ENCODE assay signal across 7 cellular contexts in the genomic region with DNA sequence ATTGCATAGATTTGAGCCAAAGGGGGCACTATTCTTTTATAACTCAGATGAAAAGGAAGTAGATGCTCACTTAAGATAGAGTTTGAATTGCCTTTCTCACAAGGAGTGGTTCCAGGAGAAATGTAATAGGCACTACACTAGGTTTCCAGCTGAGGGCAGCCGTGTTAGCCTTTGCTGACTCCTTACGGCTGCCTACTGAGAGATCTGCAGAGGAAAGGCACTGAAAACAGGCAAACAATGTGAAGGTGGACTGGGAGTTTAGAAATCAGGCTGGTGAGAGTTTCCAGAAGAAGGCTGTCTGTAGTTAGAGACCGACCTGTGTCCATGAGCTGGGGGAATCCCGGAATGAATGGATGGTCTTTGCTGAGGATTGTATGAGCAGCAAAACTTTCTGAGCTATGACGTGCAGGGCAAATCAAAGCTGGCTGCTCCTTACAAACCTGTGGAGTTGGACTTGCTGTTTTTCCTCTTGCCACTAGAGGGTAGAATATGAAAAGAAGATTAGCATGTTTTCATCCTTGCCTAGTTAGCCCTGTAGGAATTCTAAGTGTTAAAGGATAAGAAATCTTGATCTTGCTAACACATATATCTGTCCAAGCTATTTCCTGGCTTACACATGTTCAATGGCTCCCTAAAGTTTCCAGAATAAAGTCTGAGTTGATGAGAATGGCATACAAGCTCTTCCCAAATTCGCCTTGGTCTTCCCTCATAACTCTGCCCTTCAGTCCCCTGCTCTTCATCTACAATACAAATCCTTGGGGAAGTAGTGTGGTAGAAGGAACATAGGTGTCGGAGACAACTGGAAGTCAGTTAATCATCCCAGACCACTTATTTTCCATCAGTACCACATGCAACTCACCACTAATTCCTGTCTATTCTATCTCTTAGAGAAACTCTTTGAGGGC. TPM values are rescaled to one million over a fixed set of nuclear protein-coding genes. Genes with fewer than 3 reads are reported as not detected.
DNase-seq lines count a peak whose midpoint lies in the region; ATAC-seq and TF ChIP-seq lines count a peak whose summit lies in the region.

No MANE protein-coding gene starts in this region.

- H3K27ac ChIP-seq in thoracic aorta, result no peak overlapping the region

- ATAC-seq in natural killer cell treated with Interleukin-12 subunit alpha and Interleukin-12 subunit beta and Interleukin-15 and Interleukin-18, amount 100 ng/mL, for 72 hours, result peak; percentile 73 to 78
- ATAC-seq in thoracic aorta (ENCODE audit: insufficient number of reproducible peaks, low FRiP score, low read depth), result peak; percentile 98

- no peaks in the 10 kb centered on the region for H3K4me1 ChIP-seq in thoracic aorta (ENCODE audit: control insufficient read depth in 1 of 2, low read depth in 2 of 2)

- H3K36me3 Mint-ChIP-seq in natural killer cell treated with Interleukin-12 subunit alpha and Interleukin-12 subunit beta and Interleukin-15 and Interleukin-18, amount 100 ng/mL, for 72 hours, result no peaks in the 10 kb centered on the region

- no peaks in the 10 kb centered on the region for H3K4me1 Mint-ChIP-seq in natural killer cell treated with Interleukin-12 subunit alpha and Interleukin-12 subunit beta and Interleukin-15 and Interleukin-18, amount 100 ng/mL, for 72 hours (ENCODE audit: low read depth in 2 of 2)

- H3K36me3 ChIP-seq in thoracic aorta, result no peaks in the 10 kb centered on the region

- H3K27ac Mint-ChIP-seq in natural killer cell treated with Interleukin-12 subunit alpha and Interleukin-12 subunit beta and Interleukin-15 and Interleukin-18, amount 100 ng/mL, for 72 hours, result no peak overlapping the region

- no peak overlapping the region for H3K4me3 Mint-ChIP-seq in natural killer cell treated with Interleukin-12 subunit alpha and Interleukin-12 subunit beta and Interleukin-15 and Interleukin-18, amount 100 ng/mL, for 72 hours

- H3K9me3 ChIP-seq in thoracic aorta, result no peaks in the 10 kb centered on the region

- H3K27me3 Mint-ChIP-seq in natural killer cell treated with Interleukin-12 subunit alpha and Interleukin-12 subunit beta and Interleukin-15 and Interleukin-18, amount 100 ng/mL, for 72 hours, result no peaks in the 10 kb centered on the region

- H3K27me3 ChIP-seq in thoracic aorta (replicated peaks; ENCODE audit: insufficient read depth), result no peaks in the 10 kb centered on the region

- DNase-seq in Kasumi-1 (lab: John Stamatoyannopoulos, UW) (peak; percentile 80 to 88), RPMI7951 (ENCODE audit: low read depth) (peak; percentile 75), fibroblast of pulmonary artery (ENCODE audit: low read depth) (peak; percentile 87), thoracic aorta (ENCODE audit: low spot score) (no peak)
- DNase-seq in activated T-helper 1 cell treated with anti-CD3 and anti-CD28 coated beads, Interleukin-2, amount 50 U/mL, for 16 hours (ENCODE audit: low read depth in 1 of 2, low spot score in 1 of 2), result peak; percentile 14 to 15
- DNase-seq in natural killer cell treated with Interleukin-12 subunit alpha and Interleukin-12 subunit beta and Interleukin-15 and Interleukin-18, amount 100 ng/mL, for 72 hours (ENCODE audit: low spot score), result no peak

- H3K4me3 ChIP-seq in fibroblast of pulmonary artery (replicated peaks; ENCODE audit: low read depth, low read length), result peak overlapping the region; percentile 8
- peak overlapping the region; percentile 52 for H3K4me3 ChIP-seq in thoracic aorta

- no peaks in the 10 kb centered on the region for H3K9me3 Mint-ChIP-seq in natural killer cell treated with Interleukin-12 subunit alpha and Interleukin-12 subunit beta and Interleukin-15 and Interleukin-18, amount 100 ng/mL, for 72 hours

- peak; percentile 72 for TF ChIP-seq CTCF in GM12874 (IDR thresholded peaks at IDR 0.05; ENCODE audit: insufficient read depth, low read depth, low read length)
- TF ChIP-seq CTCF in fibroblast of pulmonary artery (IDR thresholded peaks at IDR 0.05; ENCODE audit: low read length, missing control alignments), result peak; percentile 59
- TF ChIP-seq CTCF in thoracic aorta (IDR thresholded peaks at IDR 0.05), result peak; percentile 83

RNA-seq across cellular contexts. Expression of gene TAOK1, which starts 20.1 kb away (rescaled TPM):
- 25.7 and 30.2 TPM in 2 replicates for total RNA-seq in RPMI7951 (2014; rRNA removed; shearing (Covaris generic))
- total RNA-seq in natural killer cell treated with Interleukin-12 subunit alpha and Interleukin-12 subunit beta and Interleukin-15 and Interleukin-18, amount 100 ng/mL, for 72 hours, result 10 to 100 TPM; 64.0 to 81.6 TPM
- total RNA-seq in thoracic aorta, result 10 to 100 TPM; 46.0 to 64.6 TPM

Comparison
In these comparisons a context has a peak if more than half of its experiments do, and no peak if none do; other contexts are left out.
1. DNase-seq: peak in Kasumi-1 (2 of 2), RPMI7951 (single experiment), activated T-helper 1 cell treated with anti-CD3 and anti-CD28 coated beads, Interleukin-2, amount 50 U/mL, for 16 hours (2 of 2) and fibroblast of pulmonary artery (single experiment); none in natural killer cell treated with Interleukin-12 subunit alpha and Interleukin-12 subunit beta and Interleukin-15 and Interleukin-18, amount 100 ng/mL, for 72 hours (single experiment) and thoracic aorta (single experiment).
2. Peak in every context shown above with its lines, with median percentiles within 50 percentile points of each other: CTCF ChIP-seq.